Comparison of ENCODE assay signal across 18 cellular contexts in the genomic region with DNA sequence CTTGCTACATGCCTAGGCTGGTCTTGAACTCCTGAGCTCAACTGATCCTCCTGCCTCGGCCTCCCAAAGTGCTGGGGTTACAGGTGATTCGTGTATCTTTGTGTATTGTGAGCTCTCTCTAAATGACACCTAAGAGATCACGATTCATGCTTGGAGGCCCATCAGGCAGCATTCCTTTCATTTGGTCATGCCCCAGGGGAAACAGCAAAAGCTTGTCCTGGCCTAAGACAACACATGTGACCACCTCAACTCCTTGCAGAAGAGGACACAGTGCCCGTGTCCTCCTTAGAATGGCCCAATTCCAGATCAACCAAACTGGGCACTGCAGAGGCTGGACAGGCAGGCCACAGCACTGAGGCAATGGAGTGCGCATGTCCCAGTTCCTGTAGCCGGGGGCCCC. TPM values are rescaled to one million over a fixed set of nuclear protein-coding genes. Genes with fewer than 3 reads are reported as not detected.
DNase-seq lines count a peak whose midpoint lies in the region; ATAC-seq and TF ChIP-seq lines count a peak whose summit lies in the region.
"Had no signal": no experiment of that assay in that cellular context is flagged by ENCODE, and none has a peak within 500 bp of the region (broad histone marks: within the 10 kb centered on the region; RNA-seq: fewer than 3 reads in every experiment).

No MANE protein-coding gene starts in this region.

- H3K79me2 ChIP-seq in GM23338 (replicated peaks; ENCODE audit: insufficient read depth) (peaks cover 8% of the 10 kb centered on the region), osteoblast (ENCODE audit: insufficient read depth, low read length) (peaks cover 6% of the 10 kb centered on the region)

- H3K4me2 ChIP-seq in GM23338, result no peak overlapping the region
- H3K4me2 ChIP-seq in osteoblast (ENCODE audit: insufficient read depth, low read length), result no peak overlapping the region

- H3K27me3 ChIP-seq in GM23338 (ENCODE audit: insufficient read depth), result no peaks in the 10 kb centered on the region
- H3K27me3 ChIP-seq in osteoblast (ENCODE audit: insufficient read depth, low read length), result no peaks in the 10 kb centered on the region
- H3K27me3 ChIP-seq: cardiac muscle cell, SJCRH30, spleen had no signal

- peaks cover 41% of the 10 kb centered on the region for H3K36me3 ChIP-seq in GM23338 (ENCODE audit: insufficient read depth)
- peaks cover 61% of the 10 kb centered on the region for H3K36me3 ChIP-seq in osteoblast (ENCODE audit: insufficient read depth, low read length)

- H3K27ac Mint-ChIP-seq in GM23338, result peak overlapping the region; percentile 36; the same call in 1 of the 2 replicates
- H3K27ac Mint-ChIP-seq in activated CD8-positive, alpha-beta T cell treated with anti-CD3 and anti-CD28 coated beads, Interleukin-2, amount 10 ng/mL, durations not matched to agents 7 days and 5 days, result peak overlapping the region; percentile 64

- peaks cover 17% of the 10 kb centered on the region for H4K20me1 ChIP-seq in GM23338 (replicated peaks; ENCODE audit: insufficient read depth)
- H4K20me1 ChIP-seq in osteoblast (ENCODE audit: insufficient read depth, low read length), result peaks cover 6% of the 10 kb centered on the region

- H3K4me1 ChIP-seq in GM23338 (ENCODE audit: insufficient read depth) (no peaks in the 10 kb centered on the region; the same call in 1 of the 2 replicates), osteoblast (ENCODE audit: insufficient read depth, low read length) (peaks cover 9% of the 10 kb centered on the region)
- H3K4me1 ChIP-seq: SJCRH30 had no signal

- CTCF ChIA-PET in activated CD8-positive, alpha-beta T cell treated with anti-CD3 and anti-CD28 coated beads, Interleukin-2, amount 10 ng/mL, durations not matched to agents 7 days and 5 days (lab: Charles Lee), result interaction anchor here (0.7 to 4.6 kb wide), 11 partner anchors 13 to 68 kb away, joined by 3 to 53 read pairs (median 7); partner anchors contain the start of genes NPAS1, SAE1 and ZC3H4

- H3K9me3 ChIP-seq in osteoblast (ENCODE audit: low read depth, low read length), result no peaks in the 10 kb centered on the region
- H3K9me3 ChIP-seq: psoas muscle, SJCRH30, spleen had no signal

- TF ChIP-seq CTCF in GM23338 (conservative IDR thresholded peaks at IDR 0.05; ENCODE audit: low read depth in 2 of 2) (no peak), osteoblast (IDR thresholded peaks at IDR 0.05; ENCODE audit: extremely low read depth, low read depth, low read length) (no peak)

- peaks cover 22% of the 10 kb centered on the region for H3F3A ChIP-seq in GM23338 (replicated peaks; ENCODE audit: low read depth)

- peaks cover 12% of the 10 kb centered on the region for H3K27me3 Mint-ChIP-seq in GM23338 (ENCODE audit: insufficient read depth, low read depth, poor library complexity)
- H3K27me3 Mint-ChIP-seq in activated CD8-positive, alpha-beta T cell treated with anti-CD3 and anti-CD28 coated beads, Interleukin-2, amount 10 ng/mL, durations not matched to agents 7 days and 5 days (ENCODE audit: low read depth), result no peaks in the 10 kb centered on the region
- H3K27me3 Mint-ChIP-seq: naive thymus-derived CD8-positive, alpha-beta T cell had no signal

- H3K4me3 Mint-ChIP-seq in GM23338, result no peak overlapping the region
- H3K4me3 Mint-ChIP-seq in activated CD8-positive, alpha-beta T cell treated with anti-CD3 and anti-CD28 coated beads, Interleukin-2, amount 10 ng/mL, durations not matched to agents 7 days and 5 days, result no peak overlapping the region
- H3K4me3 Mint-ChIP-seq: immature natural killer cell; naive thymus-derived CD8-positive, alpha-beta T cell had no signal

- POLR2A ChIA-PET in activated CD8-positive, alpha-beta T cell treated with anti-CD3 and anti-CD28 coated beads, Interleukin-2, amount 10 ng/mL, durations not matched to agents 7 days and 5 days (lab: Charles Lee), result interaction anchor here (1.1 to 2.7 kb wide), 3 partner anchors 32 to 163 kb away, joined by 4 to 19 read pairs (median 4); partner anchors contain the start of genes SAE1 and ZC3H4

- ATAC-seq in GM23338 (no peak), GM21423 (IDR thresholded peaks at IDR 0.05; ENCODE audit: unreplicated experiment) (no peak)
- no peak for ATAC-seq in activated CD8-positive, alpha-beta T cell treated with anti-CD3 and anti-CD28 coated beads, Interleukin-2, amount 10 ng/mL, durations not matched to agents 7 days and 5 days
- ATAC-seq: naive thymus-derived CD8-positive, alpha-beta T cell; psoas muscle had no signal

- peaks cover 9% of the 10 kb centered on the region; the same call in 2 of the 3 replicates for H3K4me1 Mint-ChIP-seq in GM23338
- peaks cover 6% of the 10 kb centered on the region for H3K4me1 Mint-ChIP-seq in activated CD8-positive, alpha-beta T cell treated with anti-CD3 and anti-CD28 coated beads, Interleukin-2, amount 10 ng/mL, durations not matched to agents 7 days and 5 days (ENCODE audit: low read depth)
- H3K4me1 Mint-ChIP-seq: immature natural killer cell had no signal

- H3K27ac ChIP-seq in GM23338 (ENCODE audit: low read depth) (peak overlapping the region; percentile 89), osteoblast (ENCODE audit: low read depth, low read length) (peak overlapping the region; percentile 41)
- H3K27ac ChIP-seq: cardiac muscle cell, psoas muscle, SJCRH30, spleen had no signal

- no peaks in the 10 kb centered on the region for H3K9me3 Mint-ChIP-seq in GM23338
- no peaks in the 10 kb centered on the region for H3K9me3 Mint-ChIP-seq in activated CD8-positive, alpha-beta T cell treated with anti-CD3 and anti-CD28 coated beads, Interleukin-2, amount 10 ng/mL, durations not matched to agents 7 days and 5 days (ENCODE audit: insufficient read depth)
- H3K9me3 Mint-ChIP-seq: immature natural killer cell; naive thymus-derived CD8-positive, alpha-beta T cell had no signal

- H3K4me3 ChIP-seq in GM23338 (no peak overlapping the region), osteoblast (ENCODE audit: insufficient read depth, low read length) (no peak overlapping the region)
- H3K4me3 ChIP-seq: cardiac muscle cell, lung, psoas muscle, SJCRH30, spleen had no signal

- H2AFZ ChIP-seq in GM23338 (no peak overlapping the region), osteoblast (ENCODE audit: low read length) (no peak overlapping the region)

- peaks cover 88% of the 10 kb centered on the region for H3K36me3 Mint-ChIP-seq in GM23338 (ENCODE audit: low read depth)
- H3K36me3 Mint-ChIP-seq in activated CD8-positive, alpha-beta T cell treated with anti-CD3 and anti-CD28 coated beads, Interleukin-2, amount 10 ng/mL, durations not matched to agents 7 days and 5 days (ENCODE audit: low read depth), result peaks cover 59% of the 10 kb centered on the region

- H3K9me2 ChIP-seq in GM23338 (ENCODE audit: insufficient read depth), result no peaks in the 10 kb centered on the region

- DNase-seq in GM23338 (ENCODE audit: low spot score) (no peak), osteoblast (ENCODE audit: insufficient read length, low spot score, missing footprints) (no peak), nucleus accumbens (lab: John Stamatoyannopoulos, UW) (no peak)
- no peak for DNase-seq in activated CD8-positive, alpha-beta T cell treated with anti-CD3 and anti-CD28 coated beads, Interleukin-2, amount 10 ng/mL, durations not matched to agents 7 days and 5 days
- DNase-seq: activated CD4-positive, CD25-positive, alpha-beta regulatory T cell treated with anti-CD3 and anti-CD28 coated beads, Interleukin-2, amount 50 U/mL, for 72 hours; activated T-cell treated with anti-CD3 and anti-CD28 coated beads for 4 hours; head of caudate nucleus; immature natural killer cell; NCI-H1436 treated with DMSO at 0.1 percent for 48 hours; NCI-H774; psoas muscle; SJCRH30; spleen; T-helper 9 cell had no signal

TF ChIP-seq in GM23338, 12 proteins besides CTCF, POLR2A, EP300 and RAD21 (continues in another document):
- TF ChIP-seq STAT1 (IDR thresholded peaks at IDR 0.05; ENCODE audit: unreplicated experiment) (no peak), EZH2 (IDR thresholded peaks at IDR 0.05; ENCODE audit: low read depth, unreplicated experiment) (no peak)

RNA-seq across cellular contexts. Expression of gene ZC3H4, which starts 32.5 kb away (rescaled TPM):
- total RNA-seq in GM23338 (2014; rRNA removed; shearing (Covaris generic)), result 33.8 and 36.9 TPM in 2 replicates
- 26.7 and 29.4 TPM in 2 replicates for polyA plus RNA-seq in GM23338 (2016; fragmentation: Nextera tagmentation; extraction: Ambion mirVana)
- total RNA-seq in activated CD8-positive, alpha-beta T cell treated with anti-CD3 and anti-CD28 coated beads, Interleukin-2, amount 10 ng/mL, durations not matched to agents 7 days and 5 days, result 100 to 1,000 TPM; 102 TPM
- total RNA-seq in osteoblast, result 10.9 and 14.1 TPM in 2 replicates

RNA-seq across cellular contexts. Expression of gene TMEM160, which starts 32.7 kb away (rescaled TPM):
- total RNA-seq in GM23338 (2014; rRNA removed; shearing (Covaris generic)), result 53.0 and 60.4 TPM in 2 replicates
- polyA plus RNA-seq in GM23338 (2016; fragmentation: Nextera tagmentation; extraction: Ambion mirVana), result 251 and 255 TPM in 2 replicates
- 10 to 100 TPM; 74.4 to 76.8 TPM for total RNA-seq in activated CD8-positive, alpha-beta T cell treated with anti-CD3 and anti-CD28 coated beads, Interleukin-2, amount 10 ng/mL, durations not matched to agents 7 days and 5 days
- 13.4 and 15.3 TPM in 2 replicates for total RNA-seq in osteoblast

RNA-seq across cellular contexts. Expression of gene SAE1, which starts 49.5 kb away (rescaled TPM):
- 236 and 258 TPM in 2 replicates for total RNA-seq in GM23338 (2014; rRNA removed; shearing (Covaris generic))
- polyA plus RNA-seq in GM23338 (2016; fragmentation: Nextera tagmentation; extraction: Ambion mirVana), result 108 and 115 TPM in 2 replicates
- 100 to 1,000 TPM; 165 to 175 TPM for total RNA-seq in activated CD8-positive, alpha-beta T cell treated with anti-CD3 and anti-CD28 coated beads, Interleukin-2, amount 10 ng/mL, durations not matched to agents 7 days and 5 days
- 99.9 and 105 TPM in 2 replicates for total RNA-seq in osteoblast
